In genomic region chr19:16576690-16577530, GRCh38 we compare ENCODE assay signal across 2 cellular contexts.
TF ChIP-seq lines count a peak whose summit lies in the region.

No MANE protein-coding gene starts in this region.

TF ChIP-seq in GM12878, 131 proteins besides CTCF, POLR2A, EP300 and RAD21:
- TF ChIP-seq IRF3 (IDR thresholded peaks at IDR 0.05) (no peak), CREM (IDR thresholded peaks at IDR 0.05; ENCODE audit: low read depth) (no peak), ETV6 (conservative IDR thresholded peaks at IDR 0.05 in 1 of 2, IDR thresholded peaks at IDR 0.05 in 1 of 2; ENCODE audit: borderline replicate concordance in 1 of 2, low read depth in 1 of 2) (no peak), ZNF217 (IDR thresholded peaks at IDR 0.05) (no peak), HDAC2 (IDR thresholded peaks at IDR 0.05) (no peak), ZSCAN29 (IDR thresholded peaks at IDR 0.05) (no peak), IRF5 (IDR thresholded peaks at IDR 0.05; ENCODE audit: borderline replicate concordance) (no peak), RUNX3 (IDR thresholded peaks at IDR 0.05; ENCODE audit: low read length) (no peak), NBN (IDR thresholded peaks at IDR 0.05) (no peak)

TF ChIP-seq in liver, 16 proteins besides CTCF, POLR2A, EP300 and RAD21:
- TF ChIP-seq FOXA2 (IDR thresholded peaks at IDR 0.05) (no peak), JUND (IDR thresholded peaks at IDR 0.05) (no peak), ZBTB33 (IDR thresholded peaks at IDR 0.05) (no peak), NR2F2 (IDR thresholded peaks at IDR 0.05) (no peak), RXRA (IDR thresholded peaks at IDR 0.05) (no peak), MAX (IDR thresholded peaks at IDR 0.05) (no peak), REST (IDR thresholded peaks at IDR 0.05) (no peak), GABPA (IDR thresholded peaks at IDR 0.05 in 1 of 2, conservative IDR thresholded peaks at IDR 0.05 in 1 of 2) (no peak), HNF4G (IDR thresholded peaks at IDR 0.05) (no peak), ATF3 (IDR thresholded peaks at IDR 0.05) (no peak), FOXA1 (IDR thresholded peaks at IDR 0.05) (no peak), YY1 (IDR thresholded peaks at IDR 0.05) (no peak), HNF4A (conservative IDR thresholded peaks at IDR 0.05) (no peak), EGR1 (IDR thresholded peaks at IDR 0.05; ENCODE audit: low read depth in 2 of 2) (no peak), TAF1 (conservative IDR thresholded peaks at IDR 0.05) (no peak), SP1 (IDR thresholded peaks at IDR 0.05) (no peak)
